ENCODE assay signal across 8 cellular contexts in genomic region chr3:197958848-197959247, GRCh38. TPM values are rescaled to one million over a fixed set of nuclear protein-coding genes. Genes with fewer than 3 reads are reported as not detected.
DNase-seq lines count a peak whose midpoint lies in the region; ATAC-seq and TF ChIP-seq lines count a peak whose summit lies in the region.
"Not testable (repeated sequence)": the region's sequence is repeated elsewhere in the genome, so short reads cannot be mapped to it uniquely, and the experiment has no call there.

No MANE protein-coding gene starts in this region.

- H3K4me1 ChIP-seq in BLaER1: peaks cover 41% of the 10 kb centered on the region
- H3K4me1 ChIP-seq in IMR-90 (ENCODE audit: control insufficient read depth, insufficient read depth, low read length): not testable (repeated sequence)
- H3K4me1 ChIP-seq in heart right ventricle: peaks cover 0 to 69% (median 40%) of the 10 kb centered on the region in 9 donors

- in situ Hi-C loops in IMR-90 (cut with MboI; ENCODE audit: low sequenced_read_pairs): not testable (repeated sequence)

- intact Hi-C loops in IMR-90 (cut with micrococcal nuclease); activated T-helper 2 cell treated with anti-CD3 and anti-CD28 coated beads, Interferon-gamma antibody, Interleukin-2, Interleukin-4, amounts not matched to agents 10 μg/mL and 5 μg/mL and 100 μg/mL, durations not matched to agents 14 hours and 24 hours and 36 hours (cut with micrococcal nuclease); heart right ventricle (cut with DNase I): not testable (repeated sequence)

- peak overlapping the region; percentile 94 to 97; a peak in 1 of 4 replicates for H4K8ac ChIP-seq in IMR-90 (ENCODE audit: low read depth in 2 of 2, low read length in 2 of 2)

- not testable (repeated sequence) for TF ChIP-seq RAD21 in IMR-90 (IDR thresholded peaks at IDR 0.05; ENCODE audit: low read length)

- not testable (repeated sequence) for H2BK20ac ChIP-seq in IMR-90 (ENCODE audit: low read depth, low read length)

- not testable (repeated sequence) for TF ChIP-seq CTCF in IMR-90 (conservative IDR thresholded peaks at IDR 0.05; ENCODE audit: low read depth, low read length); SU-DHL-6 (IDR thresholded peaks at IDR 0.05; ENCODE audit: insufficient read depth, low read length, poor library complexity, severe bottlenecking); choroid plexus epithelial cell (conservative IDR thresholded peaks at IDR 0.05; ENCODE audit: low read depth, low read length); heart right ventricle (IDR thresholded peaks at IDR 0.05); nephron (IDR thresholded peaks at IDR 0.05; ENCODE audit: unreplicated experiment in 3 of 3)

- H4K5ac ChIP-seq in IMR-90 (ENCODE audit: low read depth, low read length): not testable (repeated sequence)

- H4K20me1 ChIP-seq in BLaER1 (peaks cover 38% of the 10 kb centered on the region), IMR-90 (ENCODE audit: insufficient read depth, low read length) (peaks cover 24% of the 10 kb centered on the region)
- not testable (repeated sequence) for H4K20me1 ChIP-seq in SU-DHL-6 (ENCODE audit: low read depth, low read length)

- H3K4ac ChIP-seq in IMR-90 (ENCODE audit: low read depth, low read length): not testable (repeated sequence)

- H3K36me3 ChIP-seq in BLaER1 (peaks cover 38% of the 10 kb centered on the region), IMR-90 (ENCODE audit: control insufficient read depth, insufficient read depth, low read length) (peaks cover 16% of the 10 kb centered on the region), SU-DHL-6 (ENCODE audit: low read length) (peaks cover 14% of the 10 kb centered on the region), heart right ventricle (peaks cover 0 to 43% (median 28%) of the 10 kb centered on the region in 9 donors)

- not testable (repeated sequence) for H3K27ac ChIP-seq in BLaER1; IMR-90 (ENCODE audit: insufficient read depth, low read length); SU-DHL-6 (ENCODE audit: low read depth, low read length)
- H3K27ac ChIP-seq in heart right ventricle: peak overlapping the region in 6 of 10 donors; percentile 65 to 90 (median 81)

- DNase-seq in IMR-90; activated T-helper 2 cell treated with anti-CD3 and anti-CD28 coated beads, Interferon-gamma antibody, Interleukin-2, Interleukin-4, amounts not matched to agents 10 μg/mL and 5 μg/mL and 100 μg/mL, durations not matched to agents 14 hours and 24 hours and 36 hours (ENCODE audit: low spot score); choroid plexus epithelial cell (ENCODE audit: low read depth); heart right ventricle; stimulated activated naive CD8-positive, alpha-beta T cell treated with anti-CD3 and anti-CD28 coated beads, Interleukin-15, amount 100 ng/mL, for 72 hours: not testable (repeated sequence)

- not testable (repeated sequence) for H3K9me3 ChIP-seq in BLaER1; IMR-90 (ENCODE audit: control insufficient read depth, insufficient read depth, low read length); SU-DHL-6 (ENCODE audit: insufficient read depth, low read length); heart right ventricle

- peaks cover 53% of the 10 kb centered on the region for H3K36me3 Mint-ChIP-seq in activated T-helper 2 cell treated with anti-CD3 and anti-CD28 coated beads, Interferon-gamma antibody, Interleukin-2, Interleukin-4, amounts not matched to agents 10 μg/mL and 5 μg/mL and 100 μg/mL, durations not matched to agents 14 hours and 24 hours and 36 hours (ENCODE audit: low read depth)
- peaks cover 37% of the 10 kb centered on the region for H3K36me3 Mint-ChIP-seq in nephron (ENCODE audit: low read depth)

- H2AK9ac ChIP-seq in IMR-90 (replicated peaks; ENCODE audit: low read depth, low read length, poor library complexity): not testable (repeated sequence)

- not testable (repeated sequence) for H3K18ac ChIP-seq in IMR-90 (ENCODE audit: low read depth, low read length)

- H2BK5ac ChIP-seq in IMR-90 (ENCODE audit: low read depth, low read length, poor library complexity, severe bottlenecking): not testable (repeated sequence)

- CTCF ChIA-PET in IMR-90 (lab: Yijun Ruan, JAX): not testable (repeated sequence)

- H3K14ac ChIP-seq in IMR-90 (replicated peaks; ENCODE audit: low read depth, low read length): not testable (repeated sequence)

- peak overlapping the region; percentile 88 for H3K4me3 Mint-ChIP-seq in activated T-helper 2 cell treated with anti-CD3 and anti-CD28 coated beads, Interferon-gamma antibody, Interleukin-2, Interleukin-4, amounts not matched to agents 10 μg/mL and 5 μg/mL and 100 μg/mL, durations not matched to agents 14 hours and 24 hours and 36 hours (ENCODE audit: low read depth)
- H3K4me3 Mint-ChIP-seq in nephron: peak overlapping the region; percentile 60 to 93 (median 80)
- H3K4me3 Mint-ChIP-seq in stimulated activated naive CD8-positive, alpha-beta T cell treated with anti-CD3 and anti-CD28 coated beads, Interleukin-15, amount 100 ng/mL, for 72 hours: peak overlapping the region; percentile 42 to 96

- not testable (repeated sequence) for H2AFZ ChIP-seq in IMR-90 (replicated peaks; ENCODE audit: low read length, poor library complexity); SU-DHL-6 (ENCODE audit: low read depth, low read length, severe bottlenecking)

- not testable (repeated sequence) for H3K23ac ChIP-seq in IMR-90 (ENCODE audit: low read depth, low read length)

- H3K9ac ChIP-seq in BLaER1; IMR-90 (ENCODE audit: low read depth, low read length); SU-DHL-6 (ENCODE audit: low read length): not testable (repeated sequence)

- H3F3A ChIP-seq in SU-DHL-6 (ENCODE audit: insufficient read depth): peaks cover 44% of the 10 kb centered on the region

- H3K9me2 ChIP-seq in SU-DHL-6 (replicated peaks; ENCODE audit: insufficient read depth, low read length): not testable (repeated sequence)

- peak overlapping the region; percentile 92 for H3K27ac Mint-ChIP-seq in activated T-helper 2 cell treated with anti-CD3 and anti-CD28 coated beads, Interferon-gamma antibody, Interleukin-2, Interleukin-4, amounts not matched to agents 10 μg/mL and 5 μg/mL and 100 μg/mL, durations not matched to agents 14 hours and 24 hours and 36 hours
- H3K27ac Mint-ChIP-seq in nephron: peak overlapping the region in 2 of 3 experiments; percentile 32 to 65
- H3K27ac Mint-ChIP-seq in stimulated activated naive CD8-positive, alpha-beta T cell treated with anti-CD3 and anti-CD28 coated beads, Interleukin-15, amount 100 ng/mL, for 72 hours: not testable (repeated sequence)

- H4K91ac ChIP-seq in IMR-90 (ENCODE audit: insufficient read depth, low read depth, low read length): not testable (repeated sequence)

- peaks cover 12 to 41% of the 10 kb centered on the region in 2 experiments for H3K79me1 ChIP-seq in IMR-90 (ENCODE audit: low read depth in 1 of 2, low read length in 2 of 2)

- H3K4me1 Mint-ChIP-seq in activated T-helper 2 cell treated with anti-CD3 and anti-CD28 coated beads, Interferon-gamma antibody, Interleukin-2, Interleukin-4, amounts not matched to agents 10 μg/mL and 5 μg/mL and 100 μg/mL, durations not matched to agents 14 hours and 24 hours and 36 hours (ENCODE audit: low read depth): peaks cover 44% of the 10 kb centered on the region
- H3K4me1 Mint-ChIP-seq in nephron: peaks cover 41% of the 10 kb centered on the region
- H3K4me1 Mint-ChIP-seq in stimulated activated naive CD8-positive, alpha-beta T cell treated with anti-CD3 and anti-CD28 coated beads, Interleukin-15, amount 100 ng/mL, for 72 hours: peaks cover 81% of the 10 kb centered on the region

- TF ChIP-seq POLR2A in IMR-90 (IDR thresholded peaks at IDR 0.05; ENCODE audit: low read depth, low read length): not testable (repeated sequence)

- not testable (repeated sequence) for H3K56ac ChIP-seq in IMR-90 (ENCODE audit: extremely low read depth, insufficient read depth, low read length)

- H3K4me2 ChIP-seq in BLaER1 (peak overlapping the region; percentile 95; the same call in 1 of the 2 replicates), SU-DHL-6 (ENCODE audit: low read depth, low read length, poor library complexity, severe bottlenecking) (peak overlapping the region; percentile 85)
- not testable (repeated sequence) for H3K4me2 ChIP-seq in IMR-90 (ENCODE audit: low read depth, low read length)

- H3K79me2 ChIP-seq in SU-DHL-6 (ENCODE audit: insufficient read depth, low read length): not testable (repeated sequence)

- not testable (repeated sequence) for ATAC-seq in IMR-90 (ENCODE audit: low read depth); heart right ventricle; stimulated activated naive CD8-positive, alpha-beta T cell treated with anti-CD3 and anti-CD28 coated beads, Interleukin-15, amount 100 ng/mL, for 72 hours

- H2BK15ac ChIP-seq in IMR-90 (ENCODE audit: low read depth, low read length): not testable (repeated sequence)

- POLR2A ChIA-PET in IMR-90 (lab: Charles Lee; ENCODE audit: unreplicated experiment): not testable (repeated sequence)

- H3K9me3 Mint-ChIP-seq in activated T-helper 2 cell treated with anti-CD3 and anti-CD28 coated beads, Interferon-gamma antibody, Interleukin-2, Interleukin-4, amounts not matched to agents 10 μg/mL and 5 μg/mL and 100 μg/mL, durations not matched to agents 14 hours and 24 hours and 36 hours; nephron; stimulated activated naive CD8-positive, alpha-beta T cell treated with anti-CD3 and anti-CD28 coated beads, Interleukin-15, amount 100 ng/mL, for 72 hours: not testable (repeated sequence)

- not testable (repeated sequence) for H3K4me3 ChIP-seq in BLaER1; IMR-90 (ENCODE audit: insufficient read depth, low read depth, low read length)
- H3K4me3 ChIP-seq in SU-DHL-6 (ENCODE audit: insufficient read depth, low read length, poor library complexity, severe bottlenecking) (peak overlapping the region; percentile 68), choroid plexus epithelial cell (ENCODE audit: low read depth, low read length) (peak overlapping the region; percentile 95), heart right ventricle (peak overlapping the region in 4 of 10 donors; percentile 72 to 91 (median 77))

- H2BK120ac ChIP-seq in IMR-90 (ENCODE audit: low read depth, low read length): not testable (repeated sequence)

- H3K27me3 Mint-ChIP-seq in activated T-helper 2 cell treated with anti-CD3 and anti-CD28 coated beads, Interferon-gamma antibody, Interleukin-2, Interleukin-4, amounts not matched to agents 10 μg/mL and 5 μg/mL and 100 μg/mL, durations not matched to agents 14 hours and 24 hours and 36 hours (ENCODE audit: low read depth); nephron (ENCODE audit: low read depth); stimulated activated naive CD8-positive, alpha-beta T cell treated with anti-CD3 and anti-CD28 coated beads, Interleukin-15, amount 100 ng/mL, for 72 hours: not testable (repeated sequence)

- H2AK5ac ChIP-seq in IMR-90 (ENCODE audit: low read depth, low read length): not testable (repeated sequence)

- dilution Hi-C loops in IMR-90 (cut with HindIII; ENCODE audit: low sequenced_read_pairs, unreplicated experiment): not testable (repeated sequence)

- H3K27me3 ChIP-seq in BLaER1; IMR-90 (ENCODE audit: control insufficient read depth, insufficient read depth, low read length); SU-DHL-6 (ENCODE audit: low read length); heart right ventricle: not testable (repeated sequence)

- BruUV-seq in IMR-90 (replicated peaks; lab: Mats Ljungman, UMichigan): not testable (repeated sequence)

- not testable (repeated sequence) for H3K9me1 ChIP-seq in IMR-90 (ENCODE audit: insufficient read depth, low read length)

- 94% methylated on average over 8 of the region's 19 CpGs; no CpG with 5 or more reads in 1 of the 2 experiments for WGBS in IMR-90 (ENCODE audit: extremely low coverage in 2 of 2, insufficient read length in 1 of 2), 2 experiments
- WGBS in heart right ventricle, 2 donors: 94 to 97% methylated on average over 19 of the region's 19 CpGs

RNA-seq across cellular contexts. Expression of gene LMLN, which starts 1.2 kb away (rescaled TPM):
- 3.3 and 3.9 TPM in 2 replicates for total RNA-seq in IMR-90 (2012; rRNA removed)
- polyA plus RNA-seq in IMR-90 (2012; rRNA removed): 3.1 and 3.3 TPM in 2 replicates
- polyA plus RNA-seq in IMR-90 (2012; cell fraction: cytosol; rRNA removed): 0.98 and 1.4 TPM in 2 replicates
- 2.3 and 6.7 TPM in 2 replicates for polyA plus RNA-seq in IMR-90 (2012; cell fraction: nucleus; rRNA removed; ENCODE audit: low replicate concordance)
- 4.3 and 4.4 TPM in 2 replicates for total RNA-seq in activated T-helper 2 cell treated with anti-CD3 and anti-CD28 coated beads, Interferon-gamma antibody, Interleukin-2, Interleukin-4, amounts not matched to agents 10 μg/mL and 5 μg/mL and 100 μg/mL, durations not matched to agents 14 hours and 24 hours and 36 hours
- total RNA-seq in heart right ventricle: 10 to 100 TPM in 7 of 10 donors, 1 to 10 TPM in 3; 8.7 to 15.2 (median 11.0) TPM
- polyA plus RNA-seq in heart right ventricle: 1 to 10 TPM; 2.0 to 3.1 TPM

RNA-seq across cellular contexts. Expression of gene RPL35A, which starts 8.9 kb away (rescaled TPM):
- total RNA-seq in IMR-90 (2012; rRNA removed) (804 and 1,064 TPM in 2 replicates), heart right ventricle (100 to 1,000 TPM; 674 to 856 (median 795) TPM)
- polyA plus RNA-seq in IMR-90 (2012; rRNA removed) (906 and 921 TPM in 2 replicates), heart right ventricle (1,000 to 10,000 TPM; 1,199 to 1,493 TPM)
- 346 and 851 TPM in 2 replicates for polyA plus RNA-seq in IMR-90 (2012; cell fraction: cytosol; rRNA removed)
- 30.5 and 351 TPM in 2 replicates for polyA plus RNA-seq in IMR-90 (2012; cell fraction: nucleus; rRNA removed; ENCODE audit: low replicate concordance)
- total RNA-seq in activated T-helper 2 cell treated with anti-CD3 and anti-CD28 coated beads, Interferon-gamma antibody, Interleukin-2, Interleukin-4, amounts not matched to agents 10 μg/mL and 5 μg/mL and 100 μg/mL, durations not matched to agents 14 hours and 24 hours and 36 hours: 1,338 and 1,363 TPM in 2 replicates
